19 cellular contexts compared by ENCODE assay signal in genomic region chr5:109316631-109317030, GRCh38.
DNase-seq lines count a peak whose midpoint lies in the region; ATAC-seq and TF ChIP-seq lines count a peak whose summit lies in the region.
"Had no signal": no experiment of that assay in that cellular context is flagged by ENCODE, and none has a peak within 500 bp of the region (broad histone marks: within the 10 kb centered on the region; RNA-seq: fewer than 3 reads in every experiment).

No MANE protein-coding gene starts in this region.

- WGBS in lower leg skin, 2 donors: 60 to 71% methylated on average over 4 of the region's 4 CpGs

- intact Hi-C loops in lower leg skin (cut with DNase I; ENCODE audit: low total_unique reads) (no loop called here), natural killer cell (cut with micrococcal nuclease) (no loop called here)

- H3K4me1 Mint-ChIP-seq in neural crest cell (no peaks in the 10 kb centered on the region), natural killer cell (peaks cover 8% of the 10 kb centered on the region in 2 donors)
- H3K4me1 Mint-ChIP-seq: brain had no signal

- DNase-seq in ELR (ENCODE audit: low read depth): peak; percentile 77
- DNase-seq in NCI-H460 (ENCODE audit: extremely low read depth, low read depth): peak; percentile 12
- no peak for DNase-seq in neural crest cell (ENCODE audit: low read depth, low spot score)
- no peak for DNase-seq in lower leg skin (ENCODE audit: low spot score in 2 of 2)
- no peak for DNase-seq in natural killer cell
- DNase-seq in NCI-H1694 (lab: John Stamatoyannopoulos, UW): no peak
- DNase-seq in NCI-H524 treated with DMSO at 0.1 percent for 48 hours (lab: John Stamatoyannopoulos, UW): no peak
- DNase-seq: activated gamma-delta T cell treated with Interleukin-2 at 50 U/mL for 16 hours; effector CD8-positive, alpha-beta T cell; KG1; NCI-H146; NCI-H510A treated with DMSO at 0.1 percent for 48 hours; ovary; Peyer's patch; stimulated activated naive CD4-positive, alpha-beta T cell treated with Interleukin-2 at 50 U/mL for 16 hours; upper lobe of left lung had no signal

- H3K36me3 Mint-ChIP-seq in neural crest cell (ENCODE audit: low read depth): peaks cover 12% of the 10 kb centered on the region
- H3K36me3 Mint-ChIP-seq in natural killer cell: no peaks in the 10 kb centered on the region

- no peak overlapping the region for H3K4me3 ChIP-seq in lower leg skin (ENCODE audit: low read depth, poor library complexity, severe bottlenecking)
- H3K4me3 ChIP-seq: ovary, Peyer's patch, smooth muscle cell, upper lobe of left lung had no signal

- H3K9me3 Mint-ChIP-seq in neural crest cell (no peaks in the 10 kb centered on the region), natural killer cell (no peaks in the 10 kb centered on the region)
- H3K9me3 Mint-ChIP-seq: brain had no signal

- H3K4me3 Mint-ChIP-seq in neural crest cell (no peak overlapping the region), natural killer cell (no peak overlapping the region)
- H3K4me3 Mint-ChIP-seq: brain had no signal

- peak; percentile 49 for ATAC-seq in esophagus mucosa
- no peak for ATAC-seq in natural killer cell

- H3K27ac Mint-ChIP-seq in neural crest cell (ENCODE audit: unreplicated experiment) (peak overlapping the region; percentile 6), natural killer cell (no peak overlapping the region)

- H3K27me3 Mint-ChIP-seq in neural crest cell (ENCODE audit: low read depth): no peaks in the 10 kb centered on the region
- no peaks in the 10 kb centered on the region for H3K27me3 Mint-ChIP-seq in natural killer cell (ENCODE audit: low read depth in 2 of 2)
- H3K27me3 Mint-ChIP-seq: brain had no signal

- TF ChIP-seq CTCF in neural crest cell (conservative IDR thresholded peaks at IDR 0.05) (no peak), lower leg skin (IDR thresholded peaks at IDR 0.05) (no peak), natural killer cell (IDR thresholded peaks at IDR 0.05) (no peak)

- TF ChIP-seq POLR2A in lower leg skin (IDR thresholded peaks at IDR 0.05): no peak

Comparison
In these comparisons a context has a peak if more than half of its experiments do, and no peak if none do; other contexts are left out.
1. DNase-seq: peak in ELR (single experiment) and NCI-H460 (single experiment); none in neural crest cell (single experiment), lower leg skin (0 of 2), natural killer cell (single experiment), NCI-H1694 (single experiment) and NCI-H524 treated with DMSO at 0.1 percent for 48 hours (single experiment).